In the genomic region with DNA sequence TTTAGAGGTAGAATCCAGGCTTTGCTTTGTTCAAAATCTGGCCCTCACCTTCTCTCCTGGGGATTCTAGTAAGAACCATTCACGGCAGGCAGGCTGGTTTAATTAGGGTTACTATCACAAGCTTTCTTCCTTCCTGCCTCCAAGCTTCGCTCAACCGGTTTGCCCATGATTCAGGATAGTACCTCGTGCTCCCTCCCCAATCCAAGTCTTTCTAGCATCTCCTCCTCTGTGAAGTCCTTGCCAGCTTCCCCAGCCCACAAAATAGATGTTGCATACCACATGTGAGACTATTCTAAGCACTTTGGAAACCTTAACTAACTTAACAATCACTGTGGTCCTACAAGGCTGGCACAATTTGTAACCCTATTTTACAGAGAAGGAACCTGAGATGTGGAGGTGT, we compare ENCODE assay signal across 14 cellular contexts.
DNase-seq lines count a peak whose midpoint lies in the region; ATAC-seq and TF ChIP-seq lines count a peak whose summit lies in the region.
"Had no signal": no experiment of that assay in that cellular context is flagged by ENCODE, and none has a peak within 500 bp of the region (broad histone marks: within the 10 kb centered on the region; RNA-seq: fewer than 3 reads in every experiment).

No MANE protein-coding gene starts in this region.

- in situ Hi-C loops in astrocyte of the spinal cord (cut with HindIII; ENCODE audit: low sequenced_read_pairs), result no loop called here

- DNase-seq in NCI-H510A treated with DMSO at 0.1 percent for 48 hours (lab: John Stamatoyannopoulos, UW) (peak; percentile 29), NCI-H510A (lab: John Stamatoyannopoulos, UW) (no peak), astrocyte of the spinal cord (ENCODE audit: low read depth, low spot score) (peak; percentile 7), kidney tubule cell (ENCODE audit: low spot score) (peak; percentile 50), ureter (ENCODE audit: low spot score) (peak; percentile 62), NCI-H345 (lab: John Stamatoyannopoulos, UW) (no peak), GM10248 (ENCODE audit: extremely low spot score) (no peak)
- DNase-seq: activated naive CD8-positive, alpha-beta T cell treated with anti-CD3 and anti-CD28 coated beads, Interleukin-2, amount 10 ng/mL, durations not matched to agents 7 days and 5 days; DMS153; NCI-H1092 treated with DMSO at 0.1 percent for 48 hours; NCI-H526 treated with DMSO at 0.1 percent for 48 hours; thyroid gland had no signal

- TF ChIP-seq CTCF in astrocyte of the spinal cord (IDR thresholded peaks at IDR 0.05; ENCODE audit: low read depth, low read length) (no peak), GM10248 (IDR thresholded peaks at IDR 0.05; ENCODE audit: control extremely low read depth, extremely low read depth, low read depth, missing control alignments) (no peak)

- no peak overlapping the region for H3K4me3 ChIP-seq in astrocyte of the spinal cord (ENCODE audit: low read depth, low read length)
- H3K4me3 ChIP-seq: HAP-1, thyroid gland had no signal

- CTCF ChIA-PET in GM10248 (lab: Yijun Ruan, JAX), result interaction anchor here (4.8 kb wide), 1 partner anchor 10 kb away, joined by 22 read pairs; no protein-coding TSS in a partner anchor

- POLR2A ChIA-PET in GM10248 (lab: Yijun Ruan, JAX), result no interaction called here

- ATAC-seq in HG02623 (IDR thresholded peaks at IDR 0.05; ENCODE audit: unreplicated experiment), result no peak

Comparison
In these comparisons a context has a peak if more than half of its experiments do, and no peak if none do; other contexts are left out.
1. DNase-seq: peak in NCI-H510A treated with DMSO at 0.1 percent for 48 hours (single experiment), astrocyte of the spinal cord (single experiment), kidney tubule cell (single experiment) and ureter (single experiment); none in NCI-H510A (single experiment), NCI-H345 (single experiment) and GM10248 (single experiment).